ENCODE assay signal across 21 cellular contexts in genomic region chr7:44272981-44273380, GRCh38. TPM values are rescaled to one million over a fixed set of nuclear protein-coding genes. Genes with fewer than 3 reads are reported as not detected.
A peak's percentile ranks its signal among the peaks of the same experiment; 100 is the strongest.
DNase-seq lines count a peak whose midpoint lies in the region; ATAC-seq and TF ChIP-seq lines count a peak whose summit lies in the region.
"Had no signal": no experiment of that assay in that cellular context is flagged by ENCODE, and none has a peak within 500 bp of the region (broad histone marks: within the 10 kb centered on the region; RNA-seq: fewer than 3 reads in every experiment).

No MANE protein-coding gene starts in this region.

- H3K9me3 ChIP-seq in right cardiac atrium (ENCODE audit: control insufficient read depth, low read length), result no peaks in the 10 kb centered on the region
- H3K9me3 ChIP-seq in thyroid gland, result no peaks in the 10 kb centered on the region
- H3K9me3 ChIP-seq: Caco-2, SJCRH30 had no signal

- no peak for ATAC-seq in right cardiac atrium
- ATAC-seq in Right ventricle myocardium inferior, result no peak
- ATAC-seq in GM21529 (IDR thresholded peaks at IDR 0.05; ENCODE audit: unreplicated experiment), result no peak
- ATAC-seq in GM21381 (IDR thresholded peaks at IDR 0.05; ENCODE audit: unreplicated experiment), result no peak
- ATAC-seq: CD8-positive, alpha-beta T cell; HepG2; SK-N-SH treated with all-trans-retinoic acid at 6 μM for 48 hours had no signal

- H3K36me3 ChIP-seq in thyroid gland, result no peaks in the 10 kb centered on the region
- H3K36me3 ChIP-seq: SJCRH30 had no signal

- H3K27ac ChIP-seq in right cardiac atrium (ENCODE audit: low read length) (no peak overlapping the region), dorsolateral prefrontal cortex (peak overlapping the region in 41 of 59 donors; percentile 0 to 97 (median 59)), thyroid gland (peak overlapping the region in 2 of 3 donors; percentile 57 to 65)
- H3K27ac ChIP-seq: SJCRH30 had no signal

- DNase-seq in right cardiac atrium (peak; percentile 6 to 23 (median 17)), Right ventricle myocardium inferior (ENCODE audit: missing footprints) (no peak), dorsolateral prefrontal cortex (no peak), medulla oblongata (ENCODE audit: extremely low spot score) (peak; percentile 45), thyroid gland (peak; percentile 67 to 75), hepatic stellate cell (ENCODE audit: low spot score) (no peak)
- DNase-seq: Caco-2; CD8-positive, alpha-beta T cell; Kasumi-1; NCI-H1105; NCI-H1436 treated with DMSO at 0.1 percent for 48 hours; NCI-H187 treated with DMSO at 0.1 percent for 48 hours; NCI-H2171 treated with DMSO at 0.1 percent for 48 hours; NCI-H345; NCI-H510A treated with DMSO at 0.1 percent for 48 hours; SJCRH30 had no signal

- intact Hi-C loops in right cardiac atrium (cut with DNase I), result no loop called here
- intact Hi-C loops in Right ventricle myocardium inferior (cut with DNase I), result no loop called here
- intact Hi-C loops in dorsolateral prefrontal cortex (cut with DNase I), result no loop called here
- intact Hi-C loops in thyroid gland (cut with DNase I), result no loop called here

- no peak overlapping the region for H3K4me3 ChIP-seq in right cardiac atrium (ENCODE audit: low read length)
- no peak overlapping the region for H3K4me3 ChIP-seq in dorsolateral prefrontal cortex
- H3K4me3 ChIP-seq in thyroid gland (replicated peaks in 1 of 3), result no peak overlapping the region
- H3K4me3 ChIP-seq: SJCRH30 had no signal

- TF ChIP-seq CTCF in dorsolateral prefrontal cortex (IDR thresholded peaks at IDR 0.05 in 54 of 56, conservative IDR thresholded peaks at IDR 0.05 in 2 of 56; ENCODE audit: low read depth in 1 of 56, partially characterized antibody in 56 of 56), result no peak
- peak in 1 of 6 experiments; percentile 9 for TF ChIP-seq CTCF in thyroid gland (IDR thresholded peaks at IDR 0.05)

- no peak for TF ChIP-seq POLR2A in thyroid gland (IDR thresholded peaks at IDR 0.05)

- H3K4me1 ChIP-seq in right cardiac atrium (ENCODE audit: control insufficient read depth, insufficient read depth, low read length) (peaks cover 4% of the 10 kb centered on the region), thyroid gland (peaks cover 13 to 16% of the 10 kb centered on the region in 2 donors)
- H3K4me1 ChIP-seq: Caco-2, SJCRH30 had no signal

- WGBS in right cardiac atrium, result 85% methylated on average over 6 of the region's 6 CpGs
- WGBS in thyroid gland, 2 donors, result 33 to 39% methylated on average over 6 of the region's 6 CpGs

- H3K27me3 ChIP-seq in right cardiac atrium (ENCODE audit: control insufficient read depth, insufficient read depth) (no peaks in the 10 kb centered on the region), dorsolateral prefrontal cortex (no peaks in the 10 kb centered on the region), thyroid gland (no peaks in the 10 kb centered on the region)

RNA-seq across cellular contexts. Expression of gene CAMK2B, which starts 52.4 kb away (rescaled TPM):
- total RNA-seq in right cardiac atrium (100 to 1,000 TPM in 2 of 4 donors, 10 to 100 TPM in 2; 79.7 to 134 (median 106) TPM), Right ventricle myocardium inferior (95.4 TPM), dorsolateral prefrontal cortex (100 to 1,000 TPM; 111 to 469 (median 313) TPM), thyroid gland (10 to 100 TPM in 3 of 4 donors, 1 to 10 TPM in 1; 7.0 to 19.3 (median 18.5) TPM)
- polyA plus RNA-seq in right cardiac atrium, result 105 TPM
- total RNA-seq: Caco-2; CD8-positive, alpha-beta T cell had no signal
- polyA plus RNA-seq: AG04450 had no signal

Comparison
In these comparisons a context has a peak if more than half of its experiments do, and no peak if none do; other contexts are left out.
1. DNase-seq: peak in right cardiac atrium (3 of 3), medulla oblongata (single experiment) and thyroid gland (2 of 2); none in Right ventricle myocardium inferior (single experiment), dorsolateral prefrontal cortex (0 of 10) and hepatic stellate cell (single experiment).